In genomic region chr17:45332989-45333701, GRCh38 we compare ENCODE assay signal across 9 cellular contexts. TPM values are rescaled to one million over a fixed set of nuclear protein-coding genes. Genes with fewer than 3 reads are reported as not detected.
DNase-seq lines count a peak whose midpoint lies in the region; ATAC-seq, FAIRE-seq and TF ChIP-seq lines count a peak whose summit lies in the region.
"Had no signal": no experiment of that assay in that cellular context is flagged by ENCODE, and none has a peak within 500 bp of the region (broad histone marks: within the 10 kb centered on the region; RNA-seq: fewer than 3 reads in every experiment).

No MANE protein-coding gene starts in this region.

- FAIRE-seq in GM12891 (lab: Jason Lieb, UNC) = peak; percentile 78

- no peak overlapping the region for H3K4me3 ChIP-seq in osteoblast (ENCODE audit: insufficient read depth, low read length)
- no peak overlapping the region for H3K4me3 ChIP-seq in HAP-1
- H3K4me3 ChIP-seq: neural progenitor cell had no signal

- H3K27me3 ChIP-seq in osteoblast (ENCODE audit: insufficient read depth, low read length) (no peaks in the 10 kb centered on the region), HAP-1 (ENCODE audit: low read depth) (peaks cover 2% of the 10 kb centered on the region; the same call in 1 of the 2 replicates)
- H3K27me3 ChIP-seq: neural progenitor cell had no signal

- H3K27me3 Mint-ChIP-seq in activated T-helper 17 cell treated with anti-CD3 and anti-CD28 coated beads, Interleukin-2, amount 50 U/mL, for 72 hours = no peaks in the 10 kb centered on the region

- H3K9me3 Mint-ChIP-seq in activated T-helper 17 cell treated with anti-CD3 and anti-CD28 coated beads, Interleukin-2, amount 50 U/mL, for 72 hours = no peaks in the 10 kb centered on the region
- H3K9me3 Mint-ChIP-seq: neural progenitor cell had no signal

- TF ChIP-seq POLR2A in GM12891 (IDR thresholded peaks at IDR 0.05; ENCODE audit: low read depth, low read length) = no peak

- ATAC-seq in activated T-helper 17 cell treated with anti-CD3 and anti-CD28 coated beads, Interleukin-2, amount 50 U/mL, for 72 hours (replicated peaks) = peak; percentile 53
- ATAC-seq in HG02973 (IDR thresholded peaks at IDR 0.05; ENCODE audit: unreplicated experiment) (no peak), GM18867 (IDR thresholded peaks at IDR 0.05; ENCODE audit: unreplicated experiment) (no peak)

- H3K36me3 ChIP-seq in osteoblast (ENCODE audit: insufficient read depth, low read length) = no peaks in the 10 kb centered on the region
- H3K36me3 ChIP-seq in HAP-1 (replicated peaks) = no peaks in the 10 kb centered on the region
- H3K36me3 ChIP-seq: neural progenitor cell had no signal

- no peaks in the 10 kb centered on the region for H3K36me3 Mint-ChIP-seq in activated T-helper 17 cell treated with anti-CD3 and anti-CD28 coated beads, Interleukin-2, amount 50 U/mL, for 72 hours (ENCODE audit: low read depth)
- H3K36me3 Mint-ChIP-seq: neural progenitor cell had no signal

- no peaks in the 10 kb centered on the region for H4K20me1 ChIP-seq in osteoblast (ENCODE audit: insufficient read depth, low read length)

- peak overlapping the region; percentile 15 for H3K4me3 Mint-ChIP-seq in activated T-helper 17 cell treated with anti-CD3 and anti-CD28 coated beads, Interleukin-2, amount 50 U/mL, for 72 hours
- H3K4me3 Mint-ChIP-seq: neural progenitor cell had no signal

- H2AFZ ChIP-seq in osteoblast (ENCODE audit: low read length) = peak overlapping the region; percentile 48
- H2AFZ ChIP-seq: neural progenitor cell had no signal

- peaks cover 9% of the 10 kb centered on the region for H3K4me1 Mint-ChIP-seq in activated T-helper 17 cell treated with anti-CD3 and anti-CD28 coated beads, Interleukin-2, amount 50 U/mL, for 72 hours
- H3K4me1 Mint-ChIP-seq: neural progenitor cell had no signal

- H3K27ac ChIP-seq in osteoblast (ENCODE audit: low read depth, low read length) = no peak overlapping the region
- H3K27ac ChIP-seq: neural progenitor cell had no signal

- H3K4me1 ChIP-seq in osteoblast (ENCODE audit: insufficient read depth, low read length) (peaks cover 14% of the 10 kb centered on the region), HAP-1 (no peaks in the 10 kb centered on the region)
- H3K4me1 ChIP-seq: neural progenitor cell had no signal

- no peak overlapping the region for H3K27ac Mint-ChIP-seq in activated T-helper 17 cell treated with anti-CD3 and anti-CD28 coated beads, Interleukin-2, amount 50 U/mL, for 72 hours
- H3K27ac Mint-ChIP-seq: neural progenitor cell had no signal

- in situ Hi-C loops in HAP-1 (cut with MboI; ENCODE audit: low sequenced_read_pairs) = no loop called here

- DNase-seq in GM12891 (ENCODE audit: insufficient read length, low spot score) (peak; percentile 52), HT1080 (ENCODE audit: low read depth) (peak; percentile 76), osteoblast (ENCODE audit: insufficient read length, low spot score, missing footprints) (peak; percentile 79), NCI-H2171 (lab: John Stamatoyannopoulos, UW) (no peak), HAP-1 (ENCODE audit: low spot score in 2 of 2) (no peak)

- H3K4me2 ChIP-seq in osteoblast (ENCODE audit: insufficient read depth, low read length) = no peak overlapping the region
- H3K4me2 ChIP-seq: neural progenitor cell had no signal

- H3K9me3 ChIP-seq in osteoblast (ENCODE audit: low read depth, low read length) (no peaks in the 10 kb centered on the region), HAP-1 (no peaks in the 10 kb centered on the region)

- no peak for TF ChIP-seq CTCF in osteoblast (IDR thresholded peaks at IDR 0.05; ENCODE audit: extremely low read depth, low read depth, low read length)

- H3K79me2 ChIP-seq in osteoblast (ENCODE audit: insufficient read depth, low read length) = no peaks in the 10 kb centered on the region

TF ChIP-seq in GM12891, 5 proteins besides CTCF, POLR2A, EP300 and RAD21:
- no peak for TF ChIP-seq POU2F2 (IDR thresholded peaks at IDR 0.05; ENCODE audit: low read depth, low read length)
- no peak for TF ChIP-seq TAF1 (IDR thresholded peaks at IDR 0.05; ENCODE audit: low read depth, low read length)
- no peak for TF ChIP-seq PAX5 (IDR thresholded peaks at IDR 0.05; ENCODE audit: insufficient read depth, low read length, severe bottlenecking)
- TF ChIP-seq POLR2AphosphoS5 (IDR thresholded peaks at IDR 0.05; ENCODE audit: low read depth, low read length) = no peak
- TF ChIP-seq SPI1 (IDR thresholded peaks at IDR 0.05; ENCODE audit: low read depth, low read length) = peak; percentile 71

RNA-seq across cellular contexts. Expression of gene MAP3K14, which starts 16.3 kb away (rescaled TPM):
- polyA plus RNA-seq in GM12891 (2012; ENCODE audit: low read depth, missing spikeins) = 12.4 TPM
- 13.0 and 13.2 TPM in 2 replicates for total RNA-seq in HT1080 (2014; rRNA removed; shearing (Covaris generic))
- polyA plus RNA-seq in HT1080 (2015; cell fraction: cytosol; rRNA removed) = 22.7 and 24.4 TPM in 2 replicates
- 72.7 and 80.6 TPM in 2 replicates for polyA plus RNA-seq in HT1080 (2015; cell fraction: nucleus; rRNA removed)
- 10 to 100 TPM; 36.3 to 49.5 TPM for total RNA-seq in activated T-helper 17 cell treated with anti-CD3 and anti-CD28 coated beads, Interleukin-2, amount 50 U/mL, for 72 hours
- 2.7 and 3.6 TPM in 2 replicates for total RNA-seq in osteoblast

Comparison
In these comparisons a context has a peak if more than half of its experiments do, and no peak if none do; other contexts are left out.
1. DNase-seq: peak in GM12891 (single experiment), HT1080 (single experiment) and osteoblast (single experiment); none in NCI-H2171 (single experiment) and HAP-1 (0 of 2).